In the genomic region with DNA sequence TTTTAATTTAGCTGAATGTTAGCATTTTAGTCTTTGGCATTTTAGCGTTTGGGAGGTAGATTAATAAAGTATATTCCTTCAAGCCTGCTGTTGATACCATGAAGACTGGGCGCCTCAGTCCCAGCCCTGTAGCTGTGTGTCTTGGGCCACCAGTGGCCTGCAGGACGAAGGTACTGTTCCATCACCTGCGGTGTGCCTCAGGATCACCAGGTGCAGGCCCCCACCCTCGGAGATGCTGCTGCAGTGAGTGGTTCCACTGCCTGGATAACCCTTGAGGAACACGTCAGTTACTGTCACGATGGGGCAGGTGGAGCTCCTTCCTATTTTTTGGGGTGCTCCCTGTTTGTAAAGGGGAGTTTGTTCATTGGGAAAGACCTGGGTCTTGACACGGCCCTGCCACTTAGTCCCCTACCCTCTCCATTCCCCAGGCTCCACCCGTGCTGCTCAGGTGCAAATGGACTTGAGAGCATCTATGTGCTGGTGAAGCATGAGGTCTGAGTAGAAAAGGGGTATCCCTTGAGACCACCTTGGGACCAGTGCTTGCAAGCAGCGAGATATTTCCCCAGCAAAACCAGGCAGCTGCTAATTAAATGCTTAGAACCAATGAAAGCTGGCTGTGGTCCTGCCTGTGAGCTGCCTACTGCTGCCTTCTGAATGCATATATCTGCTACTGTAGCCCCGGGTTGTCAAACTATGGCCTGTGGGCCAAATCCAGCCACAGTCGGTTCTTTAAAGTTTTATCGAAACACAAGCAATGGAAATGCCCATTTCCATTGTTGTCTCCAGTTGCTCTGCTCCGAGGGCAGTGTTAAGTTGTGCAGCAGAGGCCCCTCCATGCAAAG, we compare ENCODE assay signal across 1 cellular context.
TF ChIP-seq lines count a peak whose summit lies in the region.

No MANE protein-coding gene starts in this region.

TF ChIP-seq in endothelial cell of umbilical vein, 7 proteins besides CTCF, POLR2A, EP300 and RAD21:
- TF ChIP-seq POLR2AphosphoS5 (IDR thresholded peaks at IDR 0.05; ENCODE audit: insufficient read depth, low read depth, low read length) = no peak
- no peak for TF ChIP-seq GATA2 (IDR thresholded peaks at IDR 0.05; ENCODE audit: insufficient read depth, insufficient read length, low read depth, low read length)
- no peak for TF ChIP-seq JUN (IDR thresholded peaks at IDR 0.05; ENCODE audit: borderline replicate concordance, insufficient read depth, insufficient read length, low read depth)
- TF ChIP-seq FOS (IDR thresholded peaks at IDR 0.05; ENCODE audit: borderline replicate concordance, insufficient read depth, low read length) = no peak
- no peak for TF ChIP-seq MYC (IDR thresholded peaks at IDR 0.05; ENCODE audit: low read depth, low read length)
- TF ChIP-seq MAX (IDR thresholded peaks at IDR 0.05; ENCODE audit: insufficient read depth, insufficient read length) = no peak
- no peak for TF ChIP-seq EZH2 (IDR thresholded peaks at IDR 0.05; ENCODE audit: borderline replicate concordance, low read depth, low read length, severe bottlenecking)
